ENCODE assay signal across 24 cellular contexts in the genomic region with DNA sequence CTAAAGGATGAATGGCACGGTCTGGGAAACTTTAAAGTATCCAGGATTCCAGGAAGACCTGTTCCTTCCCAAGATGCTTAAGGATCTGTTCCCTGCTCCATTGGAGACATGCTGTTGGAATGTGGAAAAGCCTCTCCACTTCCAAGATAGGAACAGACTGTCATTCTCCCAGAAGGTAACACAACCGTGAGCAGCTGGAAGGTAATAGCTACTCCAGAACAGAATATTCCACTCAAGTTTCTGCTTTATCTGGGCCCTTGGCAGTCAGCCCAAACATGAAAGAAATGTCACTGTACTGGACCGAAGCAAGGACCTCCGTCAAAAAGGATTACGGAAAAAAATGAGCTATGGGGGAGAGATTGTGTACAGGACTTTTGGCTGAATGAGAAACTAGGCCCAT.
"Had no signal": no experiment of that assay in that cellular context is flagged by ENCODE, and none has a peak within 500 bp of the region (broad histone marks: within the 10 kb centered on the region; RNA-seq: fewer than 3 reads in every experiment).

No MANE protein-coding gene starts in this region.

- H3K27ac ChIP-seq: colonic mucosa, epithelial cell of prostate, gastrocnemius medialis, prostate gland, right atrium auricular region, suprapubic skin, upper lobe of left lung, uterus had no signal

- H3K4me3 ChIP-seq: colonic mucosa, gastrocnemius medialis, prostate gland, right atrium auricular region, smooth muscle cell, suprapubic skin, upper lobe of left lung, uterus had no signal

- H3K9me3 ChIP-seq: colonic mucosa, gastrocnemius medialis, prostate gland, right atrium auricular region, suprapubic skin, upper lobe of left lung, uterus had no signal

- DNase-seq: colonic mucosa; effector CD8-positive, alpha-beta T cell; endodermal cell; foreskin fibroblast; gastrocnemius medialis; head of caudate nucleus; kidney; mesenchymal stem cell; naive thymus-derived CD8-positive, alpha-beta T cell; nephron progenitor cell; nucleus accumbens; stimulated activated CD4-positive, alpha-beta T cell treated with anti-CD3 and anti-CD28 coated beads, Interleukin-12 subunit alpha, Interleukin-12 subunit beta, amount 100 ng/mL, for 4 hours; stimulated activated CD4-positive, alpha-beta T cell treated with anti-CD3 and anti-CD28 coated beads, Interleukin-1b, Interleukin-23, amount 100 ng/mL, for 48 hours; stimulated activated CD4-positive, alpha-beta T cell treated with anti-CD3 and anti-CD28 coated beads, Interleukin-4, amount 100 ng/mL, for 1 hour; stimulated activated CD8-positive, alpha-beta memory T cell treated with anti-CD3 and anti-CD28 coated beads, Interleukin-4, amount 100 ng/mL, for 48 hours; stimulated activated naive CD4-positive, alpha-beta T cell; stimulated activated naive CD8-positive, alpha-beta T cell treated with anti-CD3 and anti-CD28 coated beads, Interleukin-15, amount 100 ng/mL, for 72 hours; upper lobe of left lung; uterus had no signal

- H3K4me1 ChIP-seq: colonic mucosa, gastrocnemius medialis, prostate gland, right atrium auricular region, suprapubic skin, upper lobe of left lung, uterus had no signal

- H3K36me3 ChIP-seq: colonic mucosa, gastrocnemius medialis, prostate gland, right atrium auricular region, suprapubic skin, upper lobe of left lung, uterus had no signal

- H3K27me3 ChIP-seq: colonic mucosa, gastrocnemius medialis, right atrium auricular region, suprapubic skin, upper lobe of left lung, uterus had no signal

- H3K4me2 ChIP-seq: smooth muscle cell had no signal
